Comparison of ENCODE assay signal across 11 cellular contexts in genomic region chr2:54402350-54402749, GRCh38. TPM values are rescaled to one million over a fixed set of nuclear protein-coding genes. Genes with fewer than 3 reads are reported as not detected.
DNase-seq lines count a peak whose midpoint lies in the region; TF ChIP-seq lines count a peak whose summit lies in the region.
"Had no signal": no experiment of that assay in that cellular context is flagged by ENCODE, and none has a peak within 500 bp of the region (broad histone marks: within the 10 kb centered on the region; RNA-seq: fewer than 3 reads in every experiment).

No MANE protein-coding gene starts in this region.

- H2AFZ ChIP-seq in osteoblast (ENCODE audit: low read length): peak overlapping the region; percentile 62

- H3K27ac ChIP-seq in AG04450 (ENCODE audit: low read depth, low read length): no peak overlapping the region
- H3K27ac ChIP-seq in osteoblast (ENCODE audit: low read depth, low read length): no peak overlapping the region

- H3K79me2 ChIP-seq in osteoblast (ENCODE audit: insufficient read depth, low read length): no peaks in the 10 kb centered on the region

- no peaks in the 10 kb centered on the region for H3K9me3 ChIP-seq in AG04450 (ENCODE audit: control insufficient read depth, insufficient read depth, low read length)
- no peaks in the 10 kb centered on the region for H3K9me3 ChIP-seq in osteoblast (ENCODE audit: low read depth, low read length)

- no peak overlapping the region for H3K4me3 ChIP-seq in AG04450 (ENCODE audit: low read depth, low read length)
- no peak overlapping the region for H3K4me3 ChIP-seq in foreskin fibroblast (ENCODE audit: low read depth in 1 of 2, low read length in 2 of 2)
- no peak overlapping the region for H3K4me3 ChIP-seq in osteoblast (ENCODE audit: insufficient read depth, low read length)

- no peaks in the 10 kb centered on the region for H4K20me1 ChIP-seq in osteoblast (ENCODE audit: insufficient read depth, low read length)

- H3K4me1 ChIP-seq in osteoblast (ENCODE audit: insufficient read depth, low read length): peaks cover 12% of the 10 kb centered on the region

- H3K27me3 ChIP-seq in AG04450 (ENCODE audit: control insufficient read depth, insufficient read depth, low read length) (no peaks in the 10 kb centered on the region), osteoblast (ENCODE audit: insufficient read depth, low read length) (no peaks in the 10 kb centered on the region)

- peak; percentile 26 for DNase-seq in AG04450 (ENCODE audit: low read depth, low spot score)
- DNase-seq in RPMI7951 (ENCODE audit: low read depth): peak; percentile 98
- peak; percentile 62 to 76 for DNase-seq in foreskin fibroblast
- DNase-seq in osteoblast (ENCODE audit: insufficient read length, low spot score, missing footprints): peak; percentile 18
- DNase-seq in cerebellum (ENCODE audit: low spot score): no peak
- no peak for DNase-seq in GM19238 (ENCODE audit: insufficient read length, low spot score)
- DNase-seq in activated CD4-positive, alpha-beta T cell treated with anti-CD3 and anti-CD28 coated beads, Interleukin-2, amount 50 U/mL, for 1 hour: no peak
- DNase-seq in NCI-H524 (lab: John Stamatoyannopoulos, UW): no peak
- DNase-seq: activated CD8-positive, alpha-beta memory T cell treated with anti-CD3 and anti-CD28 coated beads for 24 hours; NCI-H1694 treated with DMSO at 0.1 percent for 48 hours; SHP77 treated with DMSO at 0.1 percent for 48 hours had no signal

- POLR2A ChIA-PET in AG04450 (lab: Yijun Ruan, JAX): interaction anchor here (0.6 kb wide), 1 partner anchor 65 kb away, joined by 3 read pairs; no protein-coding TSS in a partner anchor

- TF ChIP-seq CTCF in AG04450 (IDR thresholded peaks at IDR 0.05; ENCODE audit: low read depth, low read length) (no peak), foreskin fibroblast (IDR thresholded peaks at IDR 0.05; ENCODE audit: low read depth, low read length) (no peak), osteoblast (IDR thresholded peaks at IDR 0.05; ENCODE audit: extremely low read depth, low read depth, low read length) (no peak)

- H3K36me3 ChIP-seq in osteoblast (ENCODE audit: insufficient read depth, low read length): no peaks in the 10 kb centered on the region

- H3K4me2 ChIP-seq in osteoblast (ENCODE audit: insufficient read depth, low read length): peak overlapping the region; percentile 44

- CTCF ChIA-PET in AG04450 (lab: Charles Lee): interaction anchor here (0.8 kb wide), 1 partner anchor 302 kb away, joined by 3 read pairs; no protein-coding TSS in a partner anchor

RNA-seq across cellular contexts. Expression of gene SPTBN1, which starts 53.8 kb away (rescaled TPM):
- 56.6 and 72.1 TPM in 2 replicates for polyA plus RNA-seq in AG04450 (2011; rRNA removed)
- 136 and 147 TPM in 2 replicates for polyA minus RNA-seq in AG04450 (2011; rRNA and poly(A)+ RNA removed)
- total RNA-seq in RPMI7951 (2014; rRNA removed; shearing (Covaris generic)): 120 and 129 TPM in 2 replicates
- 249 and 250 TPM in 2 replicates for total RNA-seq in osteoblast
- total RNA-seq in cerebellum: 281 TPM

Comparison
In these comparisons a context has a peak if more than half of its experiments do, and no peak if none do; other contexts are left out.
1. DNase-seq: peak in AG04450 (single experiment), RPMI7951 (single experiment), foreskin fibroblast (2 of 2) and osteoblast (single experiment); none in cerebellum (single experiment), GM19238 (single experiment), activated CD4-positive, alpha-beta T cell treated with anti-CD3 and anti-CD28 coated beads, Interleukin-2, amount 50 U/mL, for 1 hour (single experiment) and NCI-H524 (0 of 2).